ENCODE assay signal across 11 cellular contexts in genomic region chr17:38906429-38907172, GRCh38. TPM values are rescaled to one million over a fixed set of nuclear protein-coding genes. Genes with fewer than 3 reads are reported as not detected.
DNase-seq lines count a peak whose midpoint lies in the region; ATAC-seq and TF ChIP-seq lines count a peak whose summit lies in the region.
"Had no signal": no experiment of that assay in that cellular context is flagged by ENCODE, and none has a peak within 500 bp of the region (broad histone marks: within the 10 kb centered on the region; RNA-seq: fewer than 3 reads in every experiment).

No MANE protein-coding gene starts in this region.

- peaks cover 36 to 59% of the 10 kb centered on the region in 2 donors for H3K4me1 Mint-ChIP-seq in natural killer cell

- H3K4me2 ChIP-seq in BLaER1 treated with 17β-estradiol and CSF1 and Interleukin-3, amounts not matched to agents 10 nM and 100 nM, result peak overlapping the region; percentile 67 to 95 (median 83)
- no peak overlapping the region for H3K4me2 ChIP-seq in Karpas-422 (ENCODE audit: low read depth, low read length, poor library complexity, severe bottlenecking)

- H3K9me3 Mint-ChIP-seq in natural killer cell, result no peaks in the 10 kb centered on the region

- H3K4me1 ChIP-seq in BLaER1 treated with 17β-estradiol and CSF1 and Interleukin-3, amounts not matched to agents 10 nM and 100 nM, result peaks cover 57 to 82% (median 64%) of the 10 kb centered on the region in 10 experiments
- H3K4me1 ChIP-seq in Karpas-422 (ENCODE audit: low read length) (peaks cover 14% of the 10 kb centered on the region), tibial nerve (peaks cover 0 to 86% (median 20%) of the 10 kb centered on the region in 4 donors)

- no peak for TF ChIP-seq EP300 in tibial nerve (IDR thresholded peaks at IDR 0.05)

- peaks cover 38 to 93% (median 81%) of the 10 kb centered on the region in 11 experiments for H3K36me3 ChIP-seq in BLaER1 treated with 17β-estradiol and CSF1 and Interleukin-3, amounts not matched to agents 10 nM and 100 nM
- H3K36me3 ChIP-seq in Karpas-422 (ENCODE audit: insufficient read depth, low read length) (peaks cover 14% of the 10 kb centered on the region), tibial nerve (peaks cover 0 to 59% (median 0%) of the 10 kb centered on the region in 3 donors)
- H3K36me3 ChIP-seq: prostate gland had no signal

- peak overlapping the region; percentile 31 to 69 (median 55); a peak in 20 of 22 replicates for H3K9ac ChIP-seq in BLaER1 treated with 17β-estradiol and CSF1 and Interleukin-3, amounts not matched to agents 10 nM and 100 nM
- no peak overlapping the region for H3K9ac ChIP-seq in Karpas-422 (ENCODE audit: low read length)

- peak overlapping the region; percentile 7 to 70 (median 62); a peak in 21 of 22 replicates for H3K27ac ChIP-seq in BLaER1 treated with 17β-estradiol and CSF1 and Interleukin-3, amounts not matched to agents 10 nM and 100 nM
- 0 out of 2 replicates have a peak overlapping the region, but pooled peaks have one; percentile 4 for H3K27ac ChIP-seq in Karpas-422 (ENCODE audit: low read length)
- peak overlapping the region in 2 of 4 donors; percentile 57 to 65 for H3K27ac ChIP-seq in tibial nerve
- H3K27ac ChIP-seq: prostate gland had no signal

- peak overlapping the region; percentile 79 to 95 for H3K27ac Mint-ChIP-seq in natural killer cell

- H3K27me3 ChIP-seq in BLaER1 treated with 17β-estradiol and CSF1 and Interleukin-3, amounts not matched to agents 10 nM and 100 nM, result no peaks in the 10 kb centered on the region
- H3K27me3 ChIP-seq in Karpas-422 (ENCODE audit: low read length) (no peaks in the 10 kb centered on the region), tibial nerve (no peaks in the 10 kb centered on the region)

- no peak for TF ChIP-seq CTCF in natural killer cell (IDR thresholded peaks at IDR 0.05)
- TF ChIP-seq CTCF in tibial nerve (IDR thresholded peaks at IDR 0.05), result no peak

- intact Hi-C loops in natural killer cell (cut with micrococcal nuclease), result no loop called here

- H2AFZ ChIP-seq in Karpas-422 (ENCODE audit: low read length), result no peak overlapping the region

- 59 to 64% methylated on average over 6 to 7 of the region's 7 CpGs for WGBS in tibial nerve, 2 donors

- DNase-seq in Karpas-422, result no peak
- DNase-seq in dermis blood vessel endothelial cell, result peak; percentile 42
- DNase-seq in natural killer cell, result no peak
- no peak for DNase-seq in NCI-H1694 (lab: John Stamatoyannopoulos, UW)
- DNase-seq in mesenteric fat pad (ENCODE audit: low spot score), result no peak
- DNase-seq in tibial nerve (ENCODE audit: low spot score in 2 of 2), result no peak
- DNase-seq in activated gamma-delta T cell treated with Interleukin-2 at 50 U/mL for 16 hours, result no peak
- DNase-seq: activated CD4-positive, alpha-beta T cell treated with anti-CD3 and anti-CD28 coated beads for 4 hours; NCI-H187 had no signal

- no peak for ATAC-seq in natural killer cell

- no peak for TF ChIP-seq POLR2A in tibial nerve (IDR thresholded peaks at IDR 0.05)

- peaks cover 0 to 98% (median 12%) of the 10 kb centered on the region in 11 experiments; a peak in 12 of 22 replicates for H4K20me1 ChIP-seq in BLaER1 treated with 17β-estradiol and CSF1 and Interleukin-3, amounts not matched to agents 10 nM and 100 nM
- H4K20me1 ChIP-seq in Karpas-422 (ENCODE audit: insufficient read depth, low read depth, low read length), result no peaks in the 10 kb centered on the region

- peaks cover 0 to 11% (median 6%) of the 10 kb centered on the region in 11 experiments; a peak in 7 of 22 replicates for H3K9me3 ChIP-seq in BLaER1 treated with 17β-estradiol and CSF1 and Interleukin-3, amounts not matched to agents 10 nM and 100 nM (replicated peaks in 1 of 11)
- H3K9me3 ChIP-seq in Karpas-422 (ENCODE audit: low read length) (no peaks in the 10 kb centered on the region), tibial nerve (no peaks in the 10 kb centered on the region)
- H3K9me3 ChIP-seq: prostate gland had no signal

- no peaks in the 10 kb centered on the region for H3K9me2 ChIP-seq in Karpas-422 (replicated peaks; ENCODE audit: insufficient read depth, low read length)

- no peaks in the 10 kb centered on the region for H3K36me3 Mint-ChIP-seq in natural killer cell

- peaks cover 34% of the 10 kb centered on the region for H3K79me2 ChIP-seq in Karpas-422 (ENCODE audit: low read length)

- H3K4me3 Mint-ChIP-seq in natural killer cell, result no peak overlapping the region

- H3K4me3 ChIP-seq in BLaER1 treated with 17β-estradiol and CSF1 and Interleukin-3, amounts not matched to agents 10 nM and 100 nM, result peak overlapping the region in 4 of 10 experiments; percentile 3 to 36 (median 6); a peak in 3 of 20 replicates
- no peak overlapping the region for H3K4me3 ChIP-seq in Karpas-422 (ENCODE audit: low read length)
- H3K4me3 ChIP-seq in tibial nerve, result no peak overlapping the region
- H3K4me3 ChIP-seq: prostate gland had no signal

- no peaks in the 10 kb centered on the region for H3K27me3 Mint-ChIP-seq in natural killer cell (ENCODE audit: low read depth in 2 of 2)

RNA-seq across cellular contexts. Expression of gene LASP1, which starts 36.7 kb away (rescaled TPM):
- total RNA-seq in Karpas-422 (2014; rRNA removed; shearing (Covaris generic); ENCODE audit: low replicate concordance), result 59.3 and 85.0 TPM in 2 replicates
- 104 and 199 TPM in 2 replicates for total RNA-seq in dermis blood vessel endothelial cell
- 100 to 1,000 TPM; 293 to 363 (median 340) TPM for total RNA-seq in natural killer cell
- total RNA-seq in mesenteric fat pad, result 172 TPM
- 100 to 1,000 TPM; 110 to 165 (median 137) TPM for total RNA-seq in tibial nerve

RNA-seq across cellular contexts. Expression of gene RPL23, which starts 53.1 kb away (rescaled TPM):
- 2,394 and 2,712 TPM in 2 replicates for total RNA-seq in Karpas-422 (2014; rRNA removed; shearing (Covaris generic); ENCODE audit: low replicate concordance)
- total RNA-seq in dermis blood vessel endothelial cell (921 and 1,590 TPM in 2 replicates), natural killer cell (100 to 1,000 TPM; 752 to 934 (median 923) TPM), mesenteric fat pad (1,395 TPM), tibial nerve (1,000 to 10,000 TPM; 1,112 to 1,642 (median 1,331) TPM)
